ENCODE assay signal across 9 cellular contexts in the genomic region with DNA sequence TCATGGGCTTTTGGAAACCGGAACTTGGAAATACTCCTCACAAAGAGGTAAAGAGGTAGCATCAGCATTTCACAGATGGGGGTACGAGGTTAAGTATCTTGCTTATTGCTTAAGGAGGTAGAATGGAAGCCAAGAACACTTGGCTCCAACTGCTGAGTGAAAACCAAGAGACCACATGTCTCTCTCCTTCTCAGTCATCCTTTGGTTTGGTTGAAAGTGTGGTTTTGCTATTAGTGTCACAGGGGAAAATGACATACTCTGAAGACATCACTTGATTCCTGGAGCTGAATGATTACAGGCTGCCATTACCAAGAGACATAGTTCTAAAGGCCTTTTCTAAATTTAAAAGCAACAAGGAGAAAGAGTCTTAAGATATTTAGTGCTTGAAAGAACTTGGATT. TPM values are rescaled to one million over a fixed set of nuclear protein-coding genes. Genes with fewer than 3 reads are reported as not detected.
A peak's percentile ranks its signal among the peaks of the same experiment; 100 is the strongest.
DNase-seq lines count a peak whose midpoint lies in the region; ATAC-seq and TF ChIP-seq lines count a peak whose summit lies in the region.
"Had no signal": no experiment of that assay in that cellular context is flagged by ENCODE, and none has a peak within 500 bp of the region (broad histone marks: within the 10 kb centered on the region; RNA-seq: fewer than 3 reads in every experiment).

No MANE protein-coding gene starts in this region.

- H3K4me3 ChIP-seq in right atrium auricular region = no peak overlapping the region
- H3K4me3 ChIP-seq in subcutaneous abdominal adipose tissue (ENCODE audit: low read depth in 1 of 5, low read length in 5 of 5) = no peak overlapping the region
- H3K4me3 ChIP-seq in BE2C (ENCODE audit: low read depth, low read length) = no peak overlapping the region

- H3K27ac ChIP-seq in right atrium auricular region (peak overlapping the region in 1 of 2 donors; percentile 36), subcutaneous abdominal adipose tissue (ENCODE audit: low read depth, low read length) (peak overlapping the region; percentile 27), caudate nucleus (ENCODE audit: low read depth, low read length) (no peak overlapping the region)

- DNase-seq in Right ventricle myocardium inferior (ENCODE audit: missing footprints) (no peak), right atrium auricular region (ENCODE audit: low spot score) (no peak), amniotic epithelial cell (ENCODE audit: low read depth) (peak; percentile 34), caudate nucleus (lab: John Stamatoyannopoulos, UW) (no peak), BE2C (no peak), C1 segment of cervical spinal cord (lab: John Stamatoyannopoulos, UW) (no peak)
- DNase-seq: NCI-H510A treated with DMSO at 0.1 percent for 48 hours had no signal

- intact Hi-C loops in Right ventricle myocardium inferior (cut with DNase I) = no loop called here

- no peak overlapping the region for H3K9ac ChIP-seq in subcutaneous abdominal adipose tissue (ENCODE audit: low read length in 5 of 5)

- no peaks in the 10 kb centered on the region for H3K27me3 ChIP-seq in right atrium auricular region
- no peaks in the 10 kb centered on the region for H3K27me3 ChIP-seq in subcutaneous abdominal adipose tissue (ENCODE audit: control insufficient read depth in 5 of 5, insufficient read depth in 4 of 5, low read length in 5 of 5)
- H3K27me3 ChIP-seq in BE2C = no peaks in the 10 kb centered on the region

- no peaks in the 10 kb centered on the region for H3K36me3 ChIP-seq in right atrium auricular region
- H3K36me3 ChIP-seq in subcutaneous abdominal adipose tissue (ENCODE audit: control insufficient read depth in 5 of 5, insufficient read depth in 5 of 5, low read length in 5 of 5) = no peaks in the 10 kb centered on the region
- no peaks in the 10 kb centered on the region for H3K36me3 ChIP-seq in BE2C

- H3K4me1 ChIP-seq in right atrium auricular region = no peaks in the 10 kb centered on the region
- peaks cover 0 to 16% (median 0%) of the 10 kb centered on the region in 5 donors for H3K4me1 ChIP-seq in subcutaneous abdominal adipose tissue (ENCODE audit: control insufficient read depth in 5 of 5, insufficient read depth in 5 of 5, low read length in 5 of 5)
- no peaks in the 10 kb centered on the region for H3K4me1 ChIP-seq in BE2C

- TF ChIP-seq CTCF in right atrium auricular region (IDR thresholded peaks at IDR 0.05) = no peak
- TF ChIP-seq CTCF in BE2C (IDR thresholded peaks at IDR 0.05; ENCODE audit: low read depth, low read length) = no peak

- ATAC-seq in Right ventricle myocardium inferior = peak; percentile 79
- peak; percentile 100 for ATAC-seq in HG02870 (IDR thresholded peaks at IDR 0.05; ENCODE audit: unreplicated experiment)

- no peaks in the 10 kb centered on the region for H3K9me3 ChIP-seq in right atrium auricular region
- H3K9me3 ChIP-seq in subcutaneous abdominal adipose tissue (ENCODE audit: control insufficient read depth in 5 of 5, low read length in 5 of 5) = no peaks in the 10 kb centered on the region
- H3K9me3 ChIP-seq in BE2C = no peaks in the 10 kb centered on the region

RNA-seq across cellular contexts. Expression of a gene that starts 41.5 kb away (rescaled TPM):
- total RNA-seq in Right ventricle myocardium inferior (31.9 TPM), right atrium auricular region (10 to 100 TPM; 27.3 to 52.2 TPM)
- polyA plus RNA-seq in BE2C (2012; ENCODE audit: insufficient read depth, insufficient read length, low read depth) = 3.6 TPM
